In genomic region chr15:31128919-31129768, GRCh38 we compare ENCODE assay signal across 1 cellular context.
TF ChIP-seq lines count a peak whose summit lies in the region.

No MANE protein-coding gene starts in this region.

TF ChIP-seq in H1, 55 proteins besides CTCF, POLR2A, EP300 and RAD21 (continued from another document):
- no peak for TF ChIP-seq JUN (IDR thresholded peaks at IDR 0.05; ENCODE audit: low read depth, low read length)
- no peak for TF ChIP-seq CREB1 (IDR thresholded peaks at IDR 0.05)
- TF ChIP-seq SIX5 (IDR thresholded peaks at IDR 0.05; ENCODE audit: low read depth, low read length), result no peak
- no peak for TF ChIP-seq BCL11A (IDR thresholded peaks at IDR 0.05; ENCODE audit: low read depth in 2 of 2, low read length in 2 of 2)
- no peak for TF ChIP-seq TBP (IDR thresholded peaks at IDR 0.05; ENCODE audit: low read depth, low read length)
TF ChIP-seq in H1: peak in this region for 0.
